Comparison of ENCODE assay signal across 1 cellular context in the genomic region with DNA sequence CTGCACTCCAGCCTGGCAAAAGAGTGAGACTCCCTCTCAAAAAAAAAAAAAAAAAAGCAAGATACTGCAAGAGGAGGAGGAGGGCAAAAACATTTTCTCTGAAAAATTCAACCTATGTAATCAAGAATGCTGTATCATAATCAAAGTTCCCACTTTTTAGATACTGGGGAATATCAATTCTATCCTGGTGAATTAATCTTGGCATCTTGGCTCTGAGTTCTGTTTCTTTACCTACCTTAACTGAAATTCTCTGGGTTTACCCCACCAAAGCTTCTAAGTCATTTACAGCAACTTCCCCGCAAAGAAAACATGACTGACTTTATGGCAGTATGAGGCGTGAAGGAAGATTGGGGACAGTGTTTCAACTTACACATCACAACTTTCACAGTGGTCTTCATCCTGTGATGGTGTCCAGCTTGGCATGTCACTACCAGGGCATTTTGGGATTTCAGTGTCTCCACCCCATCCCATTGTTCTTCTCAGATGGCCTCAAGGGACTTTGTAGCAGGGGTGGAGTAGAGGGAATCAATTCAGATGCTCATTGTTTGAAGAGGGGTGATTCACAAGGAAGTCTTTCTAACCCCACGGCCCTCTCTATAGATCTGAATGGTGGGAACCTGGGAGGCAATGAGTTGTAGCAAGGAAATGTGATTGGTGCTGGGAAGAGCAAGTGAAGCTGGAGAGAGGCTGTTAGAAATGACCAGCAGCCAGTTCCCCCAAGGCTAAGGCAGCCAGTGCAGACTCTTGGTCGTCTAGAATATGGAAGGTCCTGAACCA.
TF ChIP-seq lines count a peak whose summit lies in the region.

No MANE protein-coding gene starts in this region.

TF ChIP-seq in endothelial cell of umbilical vein, 7 proteins besides CTCF, POLR2A, EP300 and RAD21:
- TF ChIP-seq POLR2AphosphoS5 (IDR thresholded peaks at IDR 0.05; ENCODE audit: insufficient read depth, low read depth, low read length) (no peak), MYC (IDR thresholded peaks at IDR 0.05; ENCODE audit: low read depth, low read length) (no peak), FOS (IDR thresholded peaks at IDR 0.05; ENCODE audit: borderline replicate concordance, insufficient read depth, low read length) (no peak), JUN (IDR thresholded peaks at IDR 0.05; ENCODE audit: borderline replicate concordance, insufficient read depth, insufficient read length, low read depth) (no peak), EZH2 (IDR thresholded peaks at IDR 0.05; ENCODE audit: borderline replicate concordance, low read depth, low read length, severe bottlenecking) (no peak), GATA2 (IDR thresholded peaks at IDR 0.05; ENCODE audit: insufficient read depth, insufficient read length, low read depth, low read length) (no peak)
- TF ChIP-seq, protein P1, sequence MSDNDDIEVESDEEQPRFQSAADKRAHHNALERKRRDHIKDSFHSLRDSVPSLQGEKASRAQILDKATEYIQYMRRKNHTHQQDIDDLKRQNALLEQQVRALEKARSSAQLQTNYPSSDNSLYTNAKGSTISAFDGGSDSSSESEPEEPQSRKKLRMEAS (IDR thresholded peaks at IDR 0.05; ENCODE audit: insufficient read depth, insufficient read length): no peak
